Comparison of ENCODE assay signal across 15 cellular contexts in the genomic region with DNA sequence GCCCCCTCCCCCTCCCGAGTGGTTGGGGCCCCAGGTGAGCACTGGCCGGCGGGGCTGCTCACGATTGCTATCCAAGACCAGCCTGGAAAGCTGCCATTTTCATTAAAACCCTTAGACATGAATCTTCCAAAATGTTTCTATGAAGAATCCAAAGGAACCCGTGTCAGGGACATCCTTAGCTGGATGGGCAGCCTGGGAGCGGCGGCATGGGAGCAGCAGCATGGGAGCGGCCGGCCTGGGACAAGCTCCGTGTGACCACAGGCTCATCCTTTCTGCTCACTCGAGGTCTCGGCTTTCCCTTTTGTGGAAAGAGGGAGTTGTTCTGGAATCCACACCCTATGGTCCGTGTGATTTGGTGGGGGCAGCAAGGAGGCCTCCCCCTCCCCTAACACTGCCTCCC.
DNase-seq lines count a peak whose midpoint lies in the region; ATAC-seq, FAIRE-seq and TF ChIP-seq lines count a peak whose summit lies in the region.
"Had no signal": no experiment of that assay in that cellular context is flagged by ENCODE, and none has a peak within 500 bp of the region (broad histone marks: within the 10 kb centered on the region; RNA-seq: fewer than 3 reads in every experiment).

No MANE protein-coding gene starts in this region.

- WGBS in smooth muscle cell (ENCODE audit: low lambda C conversion rate), result 81% methylated on average over 13 of the region's 13 CpGs

- intact Hi-C loops in activated naive CD4-positive, alpha-beta T cell treated with anti-CD3 and anti-CD28 coated beads for 36 hours (cut with micrococcal nuclease), result no loop called here

- CTCF ChIA-PET in activated naive CD4-positive, alpha-beta T cell treated with anti-CD3 and anti-CD28 coated beads for 36 hours (lab: Charles Lee), result interaction anchor here (0.7 to 1.1 kb wide), 2 partner anchors 8 to 282 kb away, joined by 3 read pairs; no protein-coding TSS in a partner anchor

- H3K27ac ChIP-seq in BLaER1 (peak overlapping the region; percentile 97), astrocyte (ENCODE audit: low read depth, low read length) (no peak overlapping the region), smooth muscle cell (ENCODE audit: low read depth) (peak overlapping the region; percentile 100)
- no peak overlapping the region for H3K27ac ChIP-seq in CD4-positive, CD25-positive, alpha-beta regulatory T cell (ENCODE audit: insufficient read depth, low read length, poor library complexity, severe bottlenecking)

- TF ChIP-seq CTCF in astrocyte (IDR thresholded peaks at IDR 0.05; ENCODE audit: insufficient read depth, low read depth, low read length) (no peak), smooth muscle cell (IDR thresholded peaks at IDR 0.05; ENCODE audit: borderline replicate concordance, insufficient read depth, poor library complexity, severe bottlenecking) (no peak)

- DNase-seq in CD4-positive, CD25-positive, alpha-beta regulatory T cell, result no peak
- no peak for DNase-seq in astrocyte (ENCODE audit: low read depth)
- DNase-seq in smooth muscle cell (lab: John Stamatoyannopoulos, UW; ENCODE audit: unreplicated experiment), result no peak
- no peak for DNase-seq in activated naive CD4-positive, alpha-beta T cell treated with anti-CD3 and anti-CD28 coated beads for 36 hours
- DNase-seq: BE2C, Calu3, DMS 273 treated with DMSO at 0.1 percent for 48 hours, H7 had no signal

- no peaks in the 10 kb centered on the region for H3K36me3 ChIP-seq in BLaER1
- H3K36me3 ChIP-seq in CD4-positive, CD25-positive, alpha-beta regulatory T cell (ENCODE audit: control insufficient read depth, insufficient read depth, low read length), result no peaks in the 10 kb centered on the region
- H3K36me3 ChIP-seq in astrocyte (ENCODE audit: insufficient read depth, low read length), result no peaks in the 10 kb centered on the region
- H3K36me3 ChIP-seq in smooth muscle cell (ENCODE audit: low read depth), result no peaks in the 10 kb centered on the region
- H3K36me3 ChIP-seq: BE2C had no signal

- peaks cover 8% of the 10 kb centered on the region for H3K27me3 Mint-ChIP-seq in CD4-positive, CD25-positive, alpha-beta regulatory T cell
- H3K27me3 Mint-ChIP-seq in astrocyte (ENCODE audit: low read depth, unreplicated experiment), result no peaks in the 10 kb centered on the region
- H3K27me3 Mint-ChIP-seq in activated naive CD4-positive, alpha-beta T cell treated with anti-CD3 and anti-CD28 coated beads for 36 hours (ENCODE audit: low read depth), result no peaks in the 10 kb centered on the region

- H3K4me3 Mint-ChIP-seq in CD4-positive, CD25-positive, alpha-beta regulatory T cell, result no peak overlapping the region
- H3K4me3 Mint-ChIP-seq in astrocyte (ENCODE audit: unreplicated experiment), result no peak overlapping the region
- no peak overlapping the region for H3K4me3 Mint-ChIP-seq in activated naive CD4-positive, alpha-beta T cell treated with anti-CD3 and anti-CD28 coated beads for 36 hours
- H3K4me3 Mint-ChIP-seq: GM23338 had no signal

- no peak overlapping the region for H3K4me3 ChIP-seq in BLaER1
- H3K4me3 ChIP-seq in CD4-positive, CD25-positive, alpha-beta regulatory T cell (ENCODE audit: low read depth, low read length), result no peak overlapping the region
- H3K4me3 ChIP-seq in astrocyte (ENCODE audit: insufficient read depth, low read depth, low read length), result no peak overlapping the region
- no peak overlapping the region for H3K4me3 ChIP-seq in smooth muscle cell
- H3K4me3 ChIP-seq: GM12878, GM23338 had no signal

- H3K79me2 ChIP-seq in astrocyte (ENCODE audit: insufficient read depth, low read length) (no peaks in the 10 kb centered on the region), smooth muscle cell (ENCODE audit: low read depth) (peaks cover 56% of the 10 kb centered on the region)

- H4K20me1 ChIP-seq in BLaER1 (no peaks in the 10 kb centered on the region), astrocyte (ENCODE audit: insufficient read depth, low read length) (peaks cover 3% of the 10 kb centered on the region), smooth muscle cell (ENCODE audit: low read depth) (peaks cover 3% of the 10 kb centered on the region)

- H3K9me3 Mint-ChIP-seq in CD4-positive, CD25-positive, alpha-beta regulatory T cell, result peaks cover 0 to 5% (median 2%) of the 10 kb centered on the region in 7 donors
- peaks cover 6% of the 10 kb centered on the region for H3K9me3 Mint-ChIP-seq in astrocyte (ENCODE audit: unreplicated experiment)
- H3K9me3 Mint-ChIP-seq in activated naive CD4-positive, alpha-beta T cell treated with anti-CD3 and anti-CD28 coated beads for 36 hours, result peaks cover 6% of the 10 kb centered on the region

- no peaks in the 10 kb centered on the region for H3K27me3 ChIP-seq in BLaER1
- no peaks in the 10 kb centered on the region for H3K27me3 ChIP-seq in CD4-positive, CD25-positive, alpha-beta regulatory T cell (ENCODE audit: control insufficient read depth, insufficient read depth, low read length)
- H3K27me3 ChIP-seq in astrocyte (ENCODE audit: insufficient read depth, low read length), result no peaks in the 10 kb centered on the region
- H3K27me3 ChIP-seq in smooth muscle cell (ENCODE audit: low read depth), result no peaks in the 10 kb centered on the region
- H3K27me3 ChIP-seq: BE2C had no signal

- peaks cover 0 to 26% (median 11%) of the 10 kb centered on the region in 4 donors for H3K4me1 Mint-ChIP-seq in CD4-positive, CD25-positive, alpha-beta regulatory T cell
- peaks cover 23% of the 10 kb centered on the region for H3K4me1 Mint-ChIP-seq in astrocyte (ENCODE audit: low read depth, unreplicated experiment)
- H3K4me1 Mint-ChIP-seq in activated naive CD4-positive, alpha-beta T cell treated with anti-CD3 and anti-CD28 coated beads for 36 hours (ENCODE audit: low read depth), result peaks cover 17% of the 10 kb centered on the region
- H3K4me1 Mint-ChIP-seq: GM23338 had no signal

- H3F3A ChIP-seq in smooth muscle cell (ENCODE audit: low read depth), result peaks cover 15% of the 10 kb centered on the region

- no peaks in the 10 kb centered on the region for H3K36me3 Mint-ChIP-seq in CD4-positive, CD25-positive, alpha-beta regulatory T cell
- H3K36me3 Mint-ChIP-seq in astrocyte (ENCODE audit: low read depth, unreplicated experiment), result no peaks in the 10 kb centered on the region
- H3K36me3 Mint-ChIP-seq in activated naive CD4-positive, alpha-beta T cell treated with anti-CD3 and anti-CD28 coated beads for 36 hours (ENCODE audit: low read depth), result peaks cover 1% of the 10 kb centered on the region

- no peak for ATAC-seq in CD4-positive, CD25-positive, alpha-beta regulatory T cell (ENCODE audit: low read depth in 2 of 2)
- no peak for ATAC-seq in GM18867 (IDR thresholded peaks at IDR 0.05; ENCODE audit: unreplicated experiment)
- ATAC-seq in HG03442 (IDR thresholded peaks at IDR 0.05; ENCODE audit: unreplicated experiment), result no peak
- ATAC-seq: GM12878, GM23338 had no signal

- H2AFZ ChIP-seq in astrocyte (ENCODE audit: low read depth, low read length), result no peak overlapping the region
- no peak overlapping the region for H2AFZ ChIP-seq in smooth muscle cell (ENCODE audit: low read depth)
- H2AFZ ChIP-seq: GM23338 had no signal

- peaks cover 3% of the 10 kb centered on the region for H3K9me3 ChIP-seq in BLaER1
- H3K9me3 ChIP-seq in CD4-positive, CD25-positive, alpha-beta regulatory T cell (ENCODE audit: control insufficient read depth in 2 of 2, low read length in 2 of 2), result peaks cover 2 to 6% of the 10 kb centered on the region in 2 experiments
- peaks cover 2% of the 10 kb centered on the region for H3K9me3 ChIP-seq in astrocyte (ENCODE audit: insufficient read depth, low read depth, low read length)
- H3K9me3 ChIP-seq in smooth muscle cell (replicated peaks; ENCODE audit: low read depth), result no peaks in the 10 kb centered on the region

- H3K9ac ChIP-seq in BLaER1, result peak overlapping the region; percentile 65
- H3K9ac ChIP-seq in astrocyte (ENCODE audit: low read length), result no peak overlapping the region
- no peak overlapping the region for H3K9ac ChIP-seq in smooth muscle cell (ENCODE audit: low read depth)

- H3K27ac Mint-ChIP-seq in CD4-positive, CD25-positive, alpha-beta regulatory T cell, result peak overlapping the region in 2 of 3 donors; percentile 60 to 96
- peak overlapping the region; percentile 12 for H3K27ac Mint-ChIP-seq in astrocyte (ENCODE audit: unreplicated experiment)
- H3K27ac Mint-ChIP-seq in activated naive CD4-positive, alpha-beta T cell treated with anti-CD3 and anti-CD28 coated beads for 36 hours, result no peak overlapping the region
- H3K27ac Mint-ChIP-seq: GM23338 had no signal

- H3K4me1 ChIP-seq in BLaER1, result peaks cover 80% of the 10 kb centered on the region
- H3K4me1 ChIP-seq in CD4-positive, CD25-positive, alpha-beta regulatory T cell (ENCODE audit: control insufficient read depth, insufficient read depth, low read length, poor library complexity, severe bottlenecking), result peaks cover 18% of the 10 kb centered on the region
- H3K4me1 ChIP-seq in astrocyte (ENCODE audit: insufficient read depth, low read length), result peaks cover 49% of the 10 kb centered on the region
- H3K4me1 ChIP-seq in smooth muscle cell (ENCODE audit: low read depth), result peaks cover 13% of the 10 kb centered on the region

- H3K4me2 ChIP-seq in BLaER1, result peak overlapping the region; percentile 92
- no peak overlapping the region for H3K4me2 ChIP-seq in astrocyte (ENCODE audit: low read length)
- H3K4me2 ChIP-seq in smooth muscle cell, result no peak overlapping the region
- H3K4me2 ChIP-seq: GM23338 had no signal

- no peak for FAIRE-seq in astrocyte (lab: Jason Lieb, UNC)
- FAIRE-seq: A204.1, GM12878, GM18507 had no signal

Comparison
In these comparisons a context has a peak if more than half of its experiments do, and no peak if none do; other contexts are left out.
1. H3K27ac ChIP-seq: peak in BLaER1 (single experiment) and smooth muscle cell (single experiment); none in CD4-positive, CD25-positive, alpha-beta regulatory T cell (single experiment) and astrocyte (single experiment).